In genomic region chr18:39966275-39966674, GRCh38 we compare ENCODE assay signal across 10 cellular contexts.
DNase-seq lines count a peak whose midpoint lies in the region; ATAC-seq and TF ChIP-seq lines count a peak whose summit lies in the region.
"Had no signal": no experiment of that assay in that cellular context is flagged by ENCODE, and none has a peak within 500 bp of the region (broad histone marks: within the 10 kb centered on the region; RNA-seq: fewer than 3 reads in every experiment).

No MANE protein-coding gene starts in this region.

- no peak overlapping the region for H3K4ac ChIP-seq in mesendoderm (ENCODE audit: low read depth, low read length)

- no peak for ATAC-seq in natural killer cell
- ATAC-seq in activated CD4-positive, CD25-positive, alpha-beta regulatory T cell treated with anti-CD3 and anti-CD28 coated beads, Interleukin-2, amount 50 U/mL, for 24 hours: no peak
- ATAC-seq: Panc1 had no signal

- BruUV-seq in mammary epithelial cell (replicated peaks; lab: Mats Ljungman, UMichigan): no TSS peak

- no peaks in the 10 kb centered on the region for H3K79me2 ChIP-seq in KMS-11 (ENCODE audit: insufficient read depth, low read depth)
- no peaks in the 10 kb centered on the region for H3K79me2 ChIP-seq in mammary epithelial cell (ENCODE audit: insufficient read depth, low read length)
- H3K79me2 ChIP-seq in mesendoderm (ENCODE audit: control insufficient read depth, insufficient read depth, low read length): no peaks in the 10 kb centered on the region

- no peaks in the 10 kb centered on the region for H3K27me3 Mint-ChIP-seq in natural killer cell (ENCODE audit: low read depth in 2 of 2)

- H2BK5ac ChIP-seq in mesendoderm (ENCODE audit: low read length): no peak overlapping the region

- H3K4me2 ChIP-seq in KMS-11 (no peak overlapping the region), mammary epithelial cell (ENCODE audit: insufficient read depth, low read depth, low read length) (no peak overlapping the region), mesendoderm (ENCODE audit: low read length) (no peak overlapping the region)

- H3K9me3 Mint-ChIP-seq in natural killer cell: peaks cover 11 to 16% of the 10 kb centered on the region in 2 donors

- 5% methylated on average over 2 of the region's 3 CpGs for WGBS in mammary epithelial cell (ENCODE audit: low coverage, missing lambda C conversion rate)
- WGBS in mesendoderm (ENCODE audit: extremely low coverage, insufficient coverage, low lambda C conversion rate): no CpG with 5 or more reads among the region's 3 CpGs

- no peak overlapping the region for H2BK15ac ChIP-seq in mesendoderm (replicated peaks; ENCODE audit: low read depth)

- no peak overlapping the region for H4K5ac ChIP-seq in mesendoderm (ENCODE audit: low read length)

- H3K4me1 ChIP-seq in KMS-11 (ENCODE audit: low read depth, poor library complexity, severe bottlenecking) (peaks cover 15% of the 10 kb centered on the region), mammary epithelial cell (ENCODE audit: insufficient read depth, low read length) (peaks cover 16% of the 10 kb centered on the region), mesendoderm (ENCODE audit: control insufficient read depth, low read depth, low read length) (no peaks in the 10 kb centered on the region)

- no peaks in the 10 kb centered on the region for H3K27me3 ChIP-seq in KMS-11 (ENCODE audit: insufficient read depth, low read depth)
- no peaks in the 10 kb centered on the region for H3K27me3 ChIP-seq in mammary epithelial cell (ENCODE audit: insufficient read depth, low read length)
- H3K27me3 ChIP-seq in mesendoderm (ENCODE audit: insufficient read depth, low read length, poor library complexity): no peaks in the 10 kb centered on the region

- H3K36me3 ChIP-seq in KMS-11 (ENCODE audit: insufficient read depth) (no peaks in the 10 kb centered on the region), mammary epithelial cell (ENCODE audit: insufficient read depth, low read length) (no peaks in the 10 kb centered on the region), mesendoderm (ENCODE audit: control insufficient read depth, insufficient read depth, low read length) (no peaks in the 10 kb centered on the region)

- no peak overlapping the region for H3K27ac ChIP-seq in KMS-11
- H3K27ac ChIP-seq in mammary epithelial cell (ENCODE audit: insufficient read depth, low read depth, low read length): no peak overlapping the region
- H3K27ac ChIP-seq in mesendoderm (ENCODE audit: low read depth, low read length): no peak overlapping the region

- H3K36me3 Mint-ChIP-seq in natural killer cell: peaks cover 8% of the 10 kb centered on the region

- peak overlapping the region; percentile 61 for H2BK120ac ChIP-seq in mesendoderm (ENCODE audit: low read depth, low read length)

- H3K23ac ChIP-seq in mesendoderm (ENCODE audit: low read length): no peak overlapping the region

- dilution Hi-C loops in mammary epithelial cell (cut with HindIII; ENCODE audit: low sequenced_read_pairs): no loop called here

- no peak overlapping the region for H3K56ac ChIP-seq in mesendoderm (ENCODE audit: low read length)

- no peak overlapping the region for H3K4me3 Mint-ChIP-seq in natural killer cell

- H3K79me1 ChIP-seq in mesendoderm (ENCODE audit: low read length): no peaks in the 10 kb centered on the region

- H3K27ac Mint-ChIP-seq in natural killer cell: no peak overlapping the region

- DNase-seq in ELF-1 (ENCODE audit: low read depth, low spot score): peak; percentile 18
- DNase-seq in mammary epithelial cell: no peak
- DNase-seq in mesendoderm: peak; percentile 62
- DNase-seq in natural killer cell: no peak
- no peak for DNase-seq in hippocampal formation (lab: John Stamatoyannopoulos, UW)
- DNase-seq: DMS79 treated with DMSO at 0.1 percent for 48 hours, NCI-H1694 had no signal

- in situ Hi-C loops in mammary epithelial cell (cut with MboI; ENCODE audit: low sequenced_read_pairs in 2 of 2): no loop called here

- H2AFZ ChIP-seq in KMS-11 (ENCODE audit: low read depth) (no peak overlapping the region), mammary epithelial cell (ENCODE audit: low read depth, low read length) (peak overlapping the region; percentile 2)

- CTCF ChIA-PET in mammary epithelial cell (lab: Charles Lee; ENCODE audit: low non-redundant PET): interaction anchor here (0.7 kb wide), 1 partner anchor 123 kb away, joined by 6 read pairs; no protein-coding TSS in a partner anchor

- no peak overlapping the region for H2AK5ac ChIP-seq in mesendoderm (ENCODE audit: low read length)

- no peaks in the 10 kb centered on the region for H3K4me1 Mint-ChIP-seq in natural killer cell

- TF ChIP-seq CTCF in KMS-11 (conservative IDR thresholded peaks at IDR 0.05; ENCODE audit: low read depth, low read length): peak; percentile 47; the same call in 1 of the 2 replicates
- TF ChIP-seq CTCF in mammary epithelial cell (conservative IDR thresholded peaks at IDR 0.05 in 1 of 2, IDR thresholded peaks at IDR 0.05 in 1 of 2; ENCODE audit: extremely low read depth in 1 of 2, insufficient read depth in 1 of 2, low read depth in 1 of 2, low read length in 2 of 2): peak; percentile 56 to 57
- no peak for TF ChIP-seq CTCF in natural killer cell (IDR thresholded peaks at IDR 0.05)

- H3K9me3 ChIP-seq in mammary epithelial cell (replicated peaks; ENCODE audit: insufficient read depth, low read length): no peaks in the 10 kb centered on the region

- H3K9ac ChIP-seq in KMS-11: no peak overlapping the region
- no peak overlapping the region for H3K9ac ChIP-seq in mammary epithelial cell (ENCODE audit: insufficient read depth, low read length)
- H3K9ac ChIP-seq in mesendoderm (ENCODE audit: low read length): no peak overlapping the region

- no peak overlapping the region for H3K18ac ChIP-seq in mesendoderm (ENCODE audit: low read length)

- intact Hi-C loops in mammary epithelial cell (cut with micrococcal nuclease): loop anchor here (10.0 kb wide), 1 partner anchor 171 kb away; no protein-coding TSS in a partner anchor
- intact Hi-C loops in natural killer cell (cut with micrococcal nuclease): no loop called here

- no peak overlapping the region for H4K8ac ChIP-seq in mesendoderm (ENCODE audit: low read depth, low read length)

- H3K4me3 ChIP-seq in KMS-11 (IDR thresholded peaks at IDR 0.05; ENCODE audit: insufficient read depth, low read depth, low read length): no peak overlapping the region
- H3K4me3 ChIP-seq in mammary epithelial cell (replicated peaks in 1 of 3; ENCODE audit: insufficient read depth in 1 of 3, low read depth in 2 of 3, low read length in 3 of 3): no peak overlapping the region
- H3K4me3 ChIP-seq in mesendoderm (ENCODE audit: low read length): no peak overlapping the region

- H4K20me1 ChIP-seq in KMS-11 (ENCODE audit: insufficient read depth) (no peaks in the 10 kb centered on the region), mammary epithelial cell (ENCODE audit: insufficient read depth, low read length) (no peaks in the 10 kb centered on the region)

Comparison
In these comparisons a context has a peak if more than half of its experiments do, and no peak if none do; other contexts are left out.
1. DNase-seq: peak in ELF-1 (single experiment) and mesendoderm (single experiment); none in mammary epithelial cell (single experiment), natural killer cell (single experiment) and hippocampal formation (0 of 2).